In genomic region chr21:16993416-16994044, GRCh38 we compare ENCODE assay signal across 25 cellular contexts.
"Had no signal": no experiment of that assay in that cellular context is flagged by ENCODE, and none has a peak within 500 bp of the region (broad histone marks: within the 10 kb centered on the region; RNA-seq: fewer than 3 reads in every experiment).

No MANE protein-coding gene starts in this region.

- H2AFZ ChIP-seq: hepatocyte had no signal

- DNase-seq: kidney glomerular epithelial cell; left cardiac atrium; left lung; lower lobe of right lung; mammary epithelial cell; mesenchymal stem cell; naive B cell; natural killer cell; nephron progenitor cell; ovary; stimulated activated CD4-positive, alpha-beta T cell treated with anti-CD3 and anti-CD28 coated beads, Interleukin-12 subunit alpha, Interleukin-12 subunit beta, amount 100 ng/mL, for 4 hours; stimulated activated CD4-positive, alpha-beta T cell treated with anti-CD3 and anti-CD28 coated beads, Interleukin-4, amount 100 ng/mL, for 24 hours; stimulated activated naive CD4-positive, alpha-beta T cell; tibial artery; trophoblast cell; upper lobe of right lung had no signal

- H3K9me3 ChIP-seq: lower lobe of right lung, ovary, right atrium auricular region, suprapubic skin, thoracic aorta, tibial artery, upper lobe of right lung had no signal

- H3K36me3 ChIP-seq: left lung, lower lobe of right lung, ovary, right atrium auricular region, suprapubic skin, thoracic aorta, tibial artery, upper lobe of right lung had no signal

- ATAC-seq: left cardiac atrium; left lung; lower lobe of right lung; natural killer cell; sciatic nerve; stimulated activated effector memory CD8-positive, alpha-beta T cell treated with anti-CD3 and anti-CD28 coated beads, Interleukin-12 subunit alpha, Interleukin-12 subunit beta, amount 100 ng/mL, for 72 hours; upper lobe of right lung had no signal

- H3K27ac ChIP-seq: hepatocyte, left lung, lower lobe of right lung, ovary, right atrium auricular region, skin epidermis, suprapubic skin, thoracic aorta, tibial artery, upper lobe of right lung had no signal

- H3K4me3 ChIP-seq: hepatocyte, left lung, lower lobe of right lung, ovary, right atrium auricular region, skin epidermis, suprapubic skin, thoracic aorta, tibial artery, upper lobe of right lung had no signal

- FAIRE-seq: keratinocyte, urothelium cell line had no signal

- H3K79me2 ChIP-seq: hepatocyte had no signal

- H3K4me2 ChIP-seq: hepatocyte had no signal

- H3K27me3 ChIP-seq: hepatocyte, left lung, ovary, right atrium auricular region, suprapubic skin, tibial artery, upper lobe of right lung had no signal

- H3K4me1 ChIP-seq: left lung, lower lobe of right lung, right atrium auricular region, suprapubic skin, tibial artery, upper lobe of right lung had no signal
